In genomic region chr17:80795090-80795609, GRCh38 we compare ENCODE assay signal across 23 cellular contexts.
A peak's percentile ranks its signal among the peaks of the same experiment; 100 is the strongest.
DNase-seq lines count a peak whose midpoint lies in the region; TF ChIP-seq lines count a peak whose summit lies in the region.
"Had no signal": no experiment of that assay in that cellular context is flagged by ENCODE, and none has a peak within 500 bp of the region (broad histone marks: within the 10 kb centered on the region; RNA-seq: fewer than 3 reads in every experiment).

No MANE protein-coding gene starts in this region.

- peaks cover 48% of the 10 kb centered on the region for H3K4me1 Mint-ChIP-seq in activated CD4-positive, alpha-beta T cell treated with anti-CD3 and anti-CD28 coated beads, Interleukin-2, amount 10 ng/mL, durations not matched to agents 24 days and 14 days

- H2AFZ ChIP-seq in hepatocyte: no peak overlapping the region

- no peaks in the 10 kb centered on the region for H3K79me2 ChIP-seq in hepatocyte

- no peaks in the 10 kb centered on the region for H3K27me3 Mint-ChIP-seq in activated CD4-positive, alpha-beta T cell treated with anti-CD3 and anti-CD28 coated beads, Interleukin-2, amount 10 ng/mL, durations not matched to agents 24 days and 14 days
- H3K27me3 Mint-ChIP-seq: natural killer cell treated with Interleukin-12 subunit alpha and Interleukin-12 subunit beta and Interleukin-15 and Interleukin-18, amount 100 ng/mL, for 72 hours; stimulated activated naive CD8-positive, alpha-beta T cell treated with anti-CD3 and anti-CD28 coated beads, Interleukin-15, amount 100 ng/mL, for 72 hours; T-cell had no signal

- 89% methylated on average over 12 of the region's 12 CpGs for WGBS in hepatocyte (ENCODE audit: low lambda C conversion rate, missing lambda C conversion rate)
- WGBS in sigmoid colon, 2 donors: 89 to 92% methylated on average over 12 of the region's 12 CpGs

- peaks cover 2% of the 10 kb centered on the region; the same call in 1 of the 2 replicates for H3K36me3 ChIP-seq in SJCRH30
- no peaks in the 10 kb centered on the region for H3K36me3 ChIP-seq in hepatocyte (replicated peaks; ENCODE audit: insufficient read depth, low read depth)
- no peaks in the 10 kb centered on the region for H3K36me3 ChIP-seq in sigmoid colon

- H3K27ac ChIP-seq in SJCRH30: peak overlapping the region; percentile 26
- H3K27ac ChIP-seq in hepatocyte: peak overlapping the region; percentile 87
- peak overlapping the region; percentile 52 to 86 (median 72) for H3K27ac ChIP-seq in sigmoid colon
- H3K27ac ChIP-seq: skin epidermis, WERI-Rb-1 had no signal

- TF ChIP-seq POLR2A in sigmoid colon (IDR thresholded peaks at IDR 0.05): no peak

- H3K4me3 ChIP-seq in SJCRH30 (peak overlapping the region; percentile 9), hepatocyte (no peak overlapping the region), sigmoid colon (no peak overlapping the region)
- H3K4me3 ChIP-seq: A549, skin epidermis had no signal

- peaks cover 51% of the 10 kb centered on the region for H3K36me3 Mint-ChIP-seq in activated CD4-positive, alpha-beta T cell treated with anti-CD3 and anti-CD28 coated beads, Interleukin-2, amount 10 ng/mL, durations not matched to agents 24 days and 14 days (ENCODE audit: low read depth)
- H3K36me3 Mint-ChIP-seq: natural killer cell treated with Interleukin-12 subunit alpha and Interleukin-12 subunit beta and Interleukin-15 and Interleukin-18, amount 100 ng/mL, for 72 hours had no signal

- TF ChIP-seq CTCF in hepatocyte (IDR thresholded peaks at IDR 0.05; ENCODE audit: poor library complexity) (no peak), sigmoid colon (IDR thresholded peaks at IDR 0.05) (no peak)

- no peaks in the 10 kb centered on the region for H3K9me3 Mint-ChIP-seq in activated CD4-positive, alpha-beta T cell treated with anti-CD3 and anti-CD28 coated beads, Interleukin-2, amount 10 ng/mL, durations not matched to agents 24 days and 14 days
- H3K9me3 Mint-ChIP-seq: natural killer cell treated with Interleukin-12 subunit alpha and Interleukin-12 subunit beta and Interleukin-15 and Interleukin-18, amount 100 ng/mL, for 72 hours; stimulated activated naive CD8-positive, alpha-beta T cell treated with anti-CD3 and anti-CD28 coated beads, Interleukin-15, amount 100 ng/mL, for 72 hours; T-cell had no signal

- no peak for DNase-seq in activated CD4-positive, alpha-beta T cell treated with anti-CD3 and anti-CD28 coated beads, Interleukin-2, amount 10 ng/mL, durations not matched to agents 24 days and 14 days
- DNase-seq in activated CD4-positive, alpha-beta T cell treated with anti-CD3 and anti-CD28 coated beads for 4 hours: no peak
- peak; percentile 50 to 70 for DNase-seq in SJCRH30
- no peak for DNase-seq in hepatocyte (ENCODE audit: low spot score)
- DNase-seq in sigmoid colon: peak; percentile 54
- no peak for DNase-seq in stimulated activated CD4-positive, alpha-beta T cell treated with anti-CD3 and anti-CD28 coated beads, Interleukin-4, amount 100 ng/mL, for 4 hours
- no peak for DNase-seq in SKM-1 (lab: John Stamatoyannopoulos, UW; ENCODE audit: unreplicated experiment)
- DNase-seq in AG08395 (ENCODE audit: low spot score): no peak
- DNase-seq: activated gamma-delta T cell treated with Interleukin-2 at 50 U/mL for 16 hours; central memory CD4-positive, alpha-beta T cell; H7; mesendoderm; NCI-H1048; NCI-H2029; NCI-H226; PC-3; stimulated activated CD4-positive, alpha-beta T cell treated with anti-CD3 and anti-CD28 coated beads, Interleukin-2, amount 100 ng/mL, for 48 hours; stimulated activated naive CD8-positive, alpha-beta T cell treated with anti-CD3 and anti-CD28 coated beads, Interleukin-15, amount 100 ng/mL, for 72 hours; T-cell; WERI-Rb-1 had no signal

- H3K27me3 ChIP-seq in SJCRH30: no peaks in the 10 kb centered on the region
- H3K27me3 ChIP-seq in hepatocyte: no peaks in the 10 kb centered on the region
- no peaks in the 10 kb centered on the region for H3K27me3 ChIP-seq in sigmoid colon

- H3K4me2 ChIP-seq in hepatocyte: no peak overlapping the region
- H3K4me2 ChIP-seq: A549 had no signal

- peaks cover 37% of the 10 kb centered on the region for H3K4me1 ChIP-seq in SJCRH30
- peaks cover 35% of the 10 kb centered on the region for H3K4me1 ChIP-seq in hepatocyte (ENCODE audit: insufficient read depth)
- peaks cover 0 to 58% (median 43%) of the 10 kb centered on the region in 4 donors for H3K4me1 ChIP-seq in sigmoid colon

- H3K9me2 ChIP-seq in hepatocyte (replicated peaks; ENCODE audit: insufficient read depth): no peaks in the 10 kb centered on the region

- H3K4me3 Mint-ChIP-seq in activated CD4-positive, alpha-beta T cell treated with anti-CD3 and anti-CD28 coated beads, Interleukin-2, amount 10 ng/mL, durations not matched to agents 24 days and 14 days: no peak overlapping the region
- H3K4me3 Mint-ChIP-seq: natural killer cell treated with Interleukin-12 subunit alpha and Interleukin-12 subunit beta and Interleukin-15 and Interleukin-18, amount 100 ng/mL, for 72 hours; stimulated activated naive CD8-positive, alpha-beta T cell treated with anti-CD3 and anti-CD28 coated beads, Interleukin-15, amount 100 ng/mL, for 72 hours; T-cell had no signal

- TF ChIP-seq EP300 in sigmoid colon (IDR thresholded peaks at IDR 0.05): no peak

- no peaks in the 10 kb centered on the region for H4K20me1 ChIP-seq in hepatocyte (ENCODE audit: insufficient read depth, poor library complexity, severe bottlenecking)

- H3K9me3 ChIP-seq in SJCRH30 (replicated peaks) (no peaks in the 10 kb centered on the region), hepatocyte (ENCODE audit: low read depth) (no peaks in the 10 kb centered on the region), sigmoid colon (no peaks in the 10 kb centered on the region)
- H3K9me3 ChIP-seq: A549 had no signal

- intact Hi-C loops in activated CD4-positive, alpha-beta T cell treated with anti-CD3 and anti-CD28 coated beads, Interleukin-2, amount 10 ng/mL, durations not matched to agents 24 days and 14 days (cut with micrococcal nuclease): no loop called here
- intact Hi-C loops in sigmoid colon (cut with DNase I): no loop called here

- H3K27ac Mint-ChIP-seq in activated CD4-positive, alpha-beta T cell treated with anti-CD3 and anti-CD28 coated beads, Interleukin-2, amount 10 ng/mL, durations not matched to agents 24 days and 14 days: peak overlapping the region; percentile 36

Comparison
In these comparisons a context has a peak if more than half of its experiments do, and no peak if none do; other contexts are left out.
1. DNase-seq: peak in SJCRH30 (2 of 2) and sigmoid colon (single experiment); none in activated CD4-positive, alpha-beta T cell treated with anti-CD3 and anti-CD28 coated beads, Interleukin-2, amount 10 ng/mL, durations not matched to agents 24 days and 14 days (single experiment), activated CD4-positive, alpha-beta T cell treated with anti-CD3 and anti-CD28 coated beads for 4 hours (0 of 2), hepatocyte (single experiment), stimulated activated CD4-positive, alpha-beta T cell treated with anti-CD3 and anti-CD28 coated beads, Interleukin-4, amount 100 ng/mL, for 4 hours (0 of 2), SKM-1 (single experiment) and AG08395 (single experiment).
2. H3K27ac ChIP-seq: peak in every context shown above with its lines; median percentile 87 in hepatocyte; 72 in sigmoid colon; 26 in SJCRH30.